9 cellular contexts compared by ENCODE assay signal in the genomic region with DNA sequence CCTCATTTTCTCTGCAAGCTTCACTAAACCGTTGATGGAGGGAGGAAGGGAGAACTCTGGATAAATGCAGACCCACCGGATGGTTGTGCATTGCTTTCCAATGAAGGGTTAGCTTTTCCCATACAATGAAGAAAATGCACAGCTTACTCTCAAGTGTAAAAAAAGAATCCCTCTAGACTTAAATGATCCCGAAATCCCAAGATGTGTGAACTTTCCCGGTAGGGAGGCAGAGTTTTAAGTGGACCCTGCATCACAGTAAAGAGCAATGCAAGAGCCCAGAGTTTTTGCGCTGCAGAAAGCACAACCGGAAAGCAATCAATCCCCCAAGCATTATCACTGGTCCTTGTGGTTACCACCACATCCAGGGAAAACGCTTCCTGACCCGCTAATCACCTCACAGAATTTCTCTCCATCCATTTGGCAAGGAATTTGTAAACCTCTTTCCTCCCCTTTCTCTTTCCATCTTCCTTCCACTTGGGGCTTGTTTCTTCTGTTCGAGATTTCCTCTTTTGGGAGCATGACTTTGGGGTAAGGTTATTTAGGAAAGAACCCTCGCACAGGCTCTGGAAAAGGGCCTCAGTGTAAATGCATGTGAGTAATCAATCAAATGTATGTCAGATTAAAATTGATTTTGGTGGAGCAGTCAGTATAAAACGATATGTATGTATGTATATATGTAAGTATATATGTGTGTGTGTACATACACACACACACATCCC. TPM values are rescaled to one million over a fixed set of nuclear protein-coding genes. Genes with fewer than 3 reads are reported as not detected.
DNase-seq lines count a peak whose midpoint lies in the region; ATAC-seq and TF ChIP-seq lines count a peak whose summit lies in the region.
"Had no signal": no experiment of that assay in that cellular context is flagged by ENCODE, and none has a peak within 500 bp of the region (broad histone marks: within the 10 kb centered on the region; RNA-seq: fewer than 3 reads in every experiment).

No MANE protein-coding gene starts in this region.

- DNase-seq in activated B cell treated with CpG ODN at 0.5 μM for 24 hours (no peak), glutamatergic neuron (no peak), gastrocnemius medialis (no peak), NCI-H1105 (lab: John Stamatoyannopoulos, UW) (no peak), SHP77 treated with DMSO at 0.1 percent for 48 hours (lab: John Stamatoyannopoulos, UW) (no peak)

- TF ChIP-seq CTCF in activated B cell treated with CpG ODN at 0.5 μM for 24 hours (IDR thresholded peaks at IDR 0.05), result no peak
- no peak for TF ChIP-seq CTCF in glutamatergic neuron (IDR thresholded peaks at IDR 0.05; ENCODE audit: partially characterized antibody, unreplicated experiment)
- TF ChIP-seq CTCF in gastrocnemius medialis (IDR thresholded peaks at IDR 0.05 in 4 of 5, conservative IDR thresholded peaks at IDR 0.05 in 1 of 5), result no peak

- no peaks in the 10 kb centered on the region for H3K27me3 ChIP-seq in gastrocnemius medialis

- no peaks in the 10 kb centered on the region for H3K9me3 Mint-ChIP-seq in activated B cell treated with CpG ODN at 0.5 μM for 24 hours
- peaks cover 8% of the 10 kb centered on the region for H3K9me3 Mint-ChIP-seq in glutamatergic neuron (ENCODE audit: unreplicated experiment)

- no peaks in the 10 kb centered on the region for H3K36me3 Mint-ChIP-seq in activated B cell treated with CpG ODN at 0.5 μM for 24 hours (ENCODE audit: low read depth)
- peaks cover 3% of the 10 kb centered on the region for H3K36me3 Mint-ChIP-seq in glutamatergic neuron (ENCODE audit: unreplicated experiment)

- CTCF ChIA-PET in activated B cell treated with CpG ODN at 0.5 μM for 24 hours (lab: Charles Lee), result no interaction called here

- intact Hi-C loops in activated B cell treated with CpG ODN at 0.5 μM for 24 hours (cut with micrococcal nuclease) (no loop called here), gastrocnemius medialis (cut with DNase I; ENCODE audit: low total_unique reads) (loop anchor here (5.0 to 10.0 kb wide), 4 partner anchors 67 to 1659 kb away; no protein-coding TSS in a partner anchor)

- no peaks in the 10 kb centered on the region for H3K9me3 ChIP-seq in gastrocnemius medialis

- no peak overlapping the region for H3K27ac Mint-ChIP-seq in activated B cell treated with CpG ODN at 0.5 μM for 24 hours
- peak overlapping the region; percentile 69 for H3K27ac Mint-ChIP-seq in glutamatergic neuron (ENCODE audit: unreplicated experiment)

- H3K4me3 Mint-ChIP-seq in activated B cell treated with CpG ODN at 0.5 μM for 24 hours (peak overlapping the region; percentile 9), glutamatergic neuron (ENCODE audit: unreplicated experiment) (peak overlapping the region; percentile 94)

- ATAC-seq in activated B cell treated with CpG ODN at 0.5 μM for 24 hours (ENCODE audit: low read depth) (no peak), gastrocnemius medialis (no peak), esophagus mucosa (no peak), GM18498 (IDR thresholded peaks at IDR 0.05; ENCODE audit: unreplicated experiment) (no peak)

- peaks cover 57 to 67% of the 10 kb centered on the region in 2 donors for H3K4me1 ChIP-seq in gastrocnemius medialis

- POLR2A ChIA-PET in activated B cell treated with CpG ODN at 0.5 μM for 24 hours (lab: Charles Lee), result no interaction called here

- H3K27me3 Mint-ChIP-seq in activated B cell treated with CpG ODN at 0.5 μM for 24 hours (peaks cover 45% of the 10 kb centered on the region), glutamatergic neuron (ENCODE audit: unreplicated experiment) (peaks cover 7% of the 10 kb centered on the region)

- H3K4me1 Mint-ChIP-seq in activated B cell treated with CpG ODN at 0.5 μM for 24 hours (peaks cover 15% of the 10 kb centered on the region), glutamatergic neuron (ENCODE audit: low read depth, unreplicated experiment) (peaks cover 24% of the 10 kb centered on the region)

- peak overlapping the region; percentile 83 to 91 (median 88) for H3K27ac ChIP-seq in gastrocnemius medialis

- H3K4me3 ChIP-seq in GM08714 (ENCODE audit: low read length), result 0 out of 2 replicates have a peak overlapping the region, but pooled peaks have one; percentile 67
- H3K4me3 ChIP-seq in gastrocnemius medialis, result peak overlapping the region; percentile 54 to 93 (median 76)

- no peak for TF ChIP-seq POLR2A in gastrocnemius medialis (IDR thresholded peaks at IDR 0.05)

- H3K36me3 ChIP-seq in gastrocnemius medialis, result no peaks in the 10 kb centered on the region

- in situ Hi-C loops in gastrocnemius medialis (cut with MboI; ENCODE audit: low sequenced_read_pairs in 4 of 4), result loop anchor here in 1 of 4 donors (25.0 kb wide), 1 partner anchor 482 kb away; no protein-coding TSS in a partner anchor

RNA-seq across cellular contexts. Expression of a gene that starts 1.4 kb away (rescaled TPM):
- total RNA-seq in activated B cell treated with CpG ODN at 0.5 μM for 24 hours (0.04 TPM in 1 of 2 replicates, not detected in the other), glutamatergic neuron (ENCODE audit: unreplicated experiment) (28.8 TPM), gastrocnemius medialis (10 to 100 TPM in 2 of 4 donors, 1 to 10 TPM in 2; 5.9 to 10.7 (median 9.8) TPM), esophagus mucosa (0.20 TPM)

RNA-seq across cellular contexts. Expression of a gene that starts 20.6 kb away (rescaled TPM):
- not detected in 2 replicates for total RNA-seq in activated B cell treated with CpG ODN at 0.5 μM for 24 hours
- total RNA-seq in glutamatergic neuron (ENCODE audit: unreplicated experiment), result not detected
- 1 to 10 TPM; 2.4 to 8.1 (median 2.6) TPM for total RNA-seq in gastrocnemius medialis
- not detected for total RNA-seq in esophagus mucosa
- total RNA-seq: T-helper 1 cell treated with Interleukin-12 subunit alpha and Interleukin-12 subunit beta and Interleukin-4 antibody, amounts not matched to agents 30 ng/mL and 1 ng/mL, for 36 hours had no signal
